ENCODE assay signal across 8 cellular contexts in the genomic region with DNA sequence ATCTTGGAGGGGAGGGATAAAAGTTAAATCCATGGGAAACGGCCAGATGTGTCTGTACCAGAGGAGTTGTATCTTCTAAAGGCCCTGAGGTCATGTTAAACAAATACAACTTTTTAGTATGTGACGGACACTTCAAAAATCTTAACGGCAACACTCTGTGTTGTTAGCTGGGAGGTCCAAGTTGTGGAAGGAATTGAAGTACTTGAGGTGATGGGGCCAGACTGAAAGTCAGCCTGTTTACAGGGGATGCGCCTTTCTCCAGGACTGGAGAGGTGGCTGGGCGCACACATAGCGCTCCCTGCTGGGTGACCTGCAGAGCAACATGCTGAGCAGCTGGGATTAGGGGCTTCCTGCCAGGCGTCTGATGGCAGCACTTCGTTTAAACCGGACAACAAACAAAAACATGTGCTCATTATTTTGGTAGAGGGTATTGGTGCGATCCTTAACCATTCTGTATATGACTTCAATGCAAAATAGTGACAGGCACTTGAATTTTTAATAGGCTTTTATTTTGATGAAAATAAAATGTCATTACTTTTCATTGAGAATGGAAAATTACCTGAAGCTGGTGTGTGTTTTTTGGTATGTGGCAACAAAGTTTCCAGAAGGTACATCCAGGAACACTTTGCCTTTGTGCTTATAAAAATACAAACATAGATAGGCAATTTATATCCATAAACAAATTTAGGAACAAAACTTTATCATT.
DNase-seq lines count a peak whose midpoint lies in the region; ATAC-seq and TF ChIP-seq lines count a peak whose summit lies in the region.

No MANE protein-coding gene starts in this region.

- peaks cover 10% of the 10 kb centered on the region for H3F3A ChIP-seq in SK-N-SH (replicated peaks; ENCODE audit: insufficient read depth)

- H2AFZ ChIP-seq in SK-N-SH (ENCODE audit: low read depth): no peak overlapping the region

- peak in 2 of 3 experiments; percentile 18 to 50 for DNase-seq in NCI-H1417 (lab: John Stamatoyannopoulos, UW)
- no peak for DNase-seq in NCI-H1417 treated with DMSO at 0.1 percent for 48 hours (lab: John Stamatoyannopoulos, UW)
- peak; percentile 81 for DNase-seq in SK-N-SH
- DNase-seq in ecto neural progenitor cell (ENCODE audit: low spot score): peak; percentile 78
- peak; percentile 85 for DNase-seq in medulla oblongata (ENCODE audit: extremely low spot score)
- DNase-seq in suprapubic skin (ENCODE audit: low spot score in 2 of 2): no peak

- H3K27ac ChIP-seq in SK-N-SH (ENCODE audit: low read depth in 2 of 2, low read length in 1 of 2): no peak overlapping the region
- no peak overlapping the region for H3K27ac ChIP-seq in suprapubic skin

- no peak for TF ChIP-seq POLR2A in suprapubic skin (IDR thresholded peaks at IDR 0.05)

- H3K4me1 ChIP-seq in SK-N-SH (ENCODE audit: control insufficient read depth in 1 of 2, insufficient read depth in 2 of 2, low read depth in 1 of 2, low read length in 1 of 2) (peaks cover 16 to 30% of the 10 kb centered on the region in 2 experiments; a peak in 3 of 4 replicates), suprapubic skin (peaks cover 11% of the 10 kb centered on the region)

- H4K20me1 ChIP-seq in SK-N-SH (ENCODE audit: insufficient read depth): no peaks in the 10 kb centered on the region

- POLR2A ChIA-PET in SK-N-SH (lab: Yijun Ruan, JAX): interaction anchor here (0.8 to 2.2 kb wide), 4 partner anchors 195 to 236 kb away, joined by 5 to 6 read pairs (median 5); a partner anchor contains a TSS

- TF ChIP-seq RAD21 in Ishikawa (IDR thresholded peaks at IDR 0.05; ENCODE audit: low read depth): peak; percentile 89
- TF ChIP-seq RAD21 in SK-N-SH (IDR thresholded peaks at IDR 0.05; ENCODE audit: low read length): peak; percentile 96

- ATAC-seq in GM21576 (IDR thresholded peaks at IDR 0.05; ENCODE audit: unreplicated experiment): peak; percentile 91

- H3K9me2 ChIP-seq in SK-N-SH: no peaks in the 10 kb centered on the region

- H3K36me3 ChIP-seq in SK-N-SH (replicated peaks in 1 of 2; ENCODE audit: control insufficient read depth in 1 of 2, insufficient read depth in 2 of 2, low read length in 1 of 2) (peaks cover 47 to 54% of the 10 kb centered on the region in 2 experiments), suprapubic skin (peaks cover 25% of the 10 kb centered on the region)

- H3K79me2 ChIP-seq in SK-N-SH (ENCODE audit: insufficient read depth): peaks cover 10% of the 10 kb centered on the region; the same call in 1 of the 2 replicates

- H3K4me3 ChIP-seq in SK-N-SH (ENCODE audit: low read depth in 2 of 2, low read length in 1 of 2) (peak overlapping the region in 1 of 2 experiments; percentile 26; a peak in 1 of 4 replicates), suprapubic skin (no peak overlapping the region)

- no peak overlapping the region for H3K4me2 ChIP-seq in SK-N-SH

- TF ChIP-seq CTCF in SK-N-SH (IDR thresholded peaks at IDR 0.05): peak; percentile 96
- TF ChIP-seq CTCF in suprapubic skin (IDR thresholded peaks at IDR 0.05): peak; percentile 27 to 64

- H3K9me3 ChIP-seq in SK-N-SH: no peaks in the 10 kb centered on the region
- no peaks in the 10 kb centered on the region for H3K9me3 ChIP-seq in suprapubic skin

- H3K27me3 ChIP-seq in SK-N-SH (ENCODE audit: insufficient read depth): no peaks in the 10 kb centered on the region
- H3K27me3 ChIP-seq in suprapubic skin: no peaks in the 10 kb centered on the region

- CTCF ChIA-PET in SK-N-SH (lab: Yijun Ruan, JAX): interaction anchor here (0.6 to 6.3 kb wide), 51 partner anchors 8 to 868 kb away, joined by 3 to 73 read pairs (median 5); a partner anchor contains a TSS

- 24% methylated on average over 10 of the region's 10 CpGs for WGBS in SK-N-SH (ENCODE audit: low lambda C conversion rate)
- 65% methylated on average over 10 of the region's 10 CpGs for WGBS in suprapubic skin

- TF ChIP-seq EP300 in Ishikawa (IDR thresholded peaks at IDR 0.05; ENCODE audit: borderline replicate concordance) (no peak), SK-N-SH (IDR thresholded peaks at IDR 0.05; ENCODE audit: borderline replicate concordance in 1 of 2, low read depth in 1 of 2, low read length in 1 of 2) (no peak), suprapubic skin (IDR thresholded peaks at IDR 0.05) (no peak)

- H3K9ac ChIP-seq in SK-N-SH: no peak overlapping the region

TF ChIP-seq in Ishikawa, 13 proteins besides CTCF, POLR2A, EP300 and RAD21:
- 0 out of 2 replicates have a peak, but pooled peaks have one; percentile 34 for TF ChIP-seq TEAD4 (IDR thresholded peaks at IDR 0.05)
- TF ChIP-seq, protein P1, sequence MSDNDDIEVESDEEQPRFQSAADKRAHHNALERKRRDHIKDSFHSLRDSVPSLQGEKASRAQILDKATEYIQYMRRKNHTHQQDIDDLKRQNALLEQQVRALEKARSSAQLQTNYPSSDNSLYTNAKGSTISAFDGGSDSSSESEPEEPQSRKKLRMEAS (IDR thresholded peaks at IDR 0.05): 0 out of 2 replicates have a peak, but pooled peaks have one; percentile 18
- TF ChIP-seq EGR1 (IDR thresholded peaks at IDR 0.05): no peak
- TF ChIP-seq TCF12 (IDR thresholded peaks at IDR 0.05; ENCODE audit: low read depth): 0 out of 2 replicates have a peak, but pooled peaks have one; percentile 16

TF ChIP-seq in SK-N-SH, 30 proteins besides CTCF, POLR2A, EP300 and RAD21:
- TF ChIP-seq NFIC (IDR thresholded peaks at IDR 0.05; ENCODE audit: borderline replicate concordance) (0 out of 2 replicates have a peak, but pooled peaks have one; percentile 4), RCOR1 (IDR thresholded peaks at IDR 0.05; ENCODE audit: low read length) (peak; percentile 46; the same call in 1 of the 2 replicates), TEAD4 (IDR thresholded peaks at IDR 0.05; ENCODE audit: borderline replicate concordance, insufficient read depth) (no peak), CHD2 (IDR thresholded peaks at IDR 0.05; ENCODE audit: low read length, partially characterized antibody) (no peak), SMC3 (IDR thresholded peaks at IDR 0.05; ENCODE audit: low read depth, low read length) (peak; percentile 96), SIN3A (IDR thresholded peaks at IDR 0.05; ENCODE audit: borderline replicate concordance, low read depth, low read length) (0 out of 2 replicates have a peak, but pooled peaks have one; percentile 64), TCF12 (IDR thresholded peaks at IDR 0.05) (peak; percentile 22; the same call in 1 of the 2 replicates), NRF1 (IDR thresholded peaks at IDR 0.05; ENCODE audit: low read depth, low read length) (0 out of 2 replicates have a peak, but pooled peaks have one; percentile 1), FOXJ3 (CRISPR knock-in tag; IDR thresholded peaks at IDR 0.05) (no peak)
- TF ChIP-seq, protein P2, sequence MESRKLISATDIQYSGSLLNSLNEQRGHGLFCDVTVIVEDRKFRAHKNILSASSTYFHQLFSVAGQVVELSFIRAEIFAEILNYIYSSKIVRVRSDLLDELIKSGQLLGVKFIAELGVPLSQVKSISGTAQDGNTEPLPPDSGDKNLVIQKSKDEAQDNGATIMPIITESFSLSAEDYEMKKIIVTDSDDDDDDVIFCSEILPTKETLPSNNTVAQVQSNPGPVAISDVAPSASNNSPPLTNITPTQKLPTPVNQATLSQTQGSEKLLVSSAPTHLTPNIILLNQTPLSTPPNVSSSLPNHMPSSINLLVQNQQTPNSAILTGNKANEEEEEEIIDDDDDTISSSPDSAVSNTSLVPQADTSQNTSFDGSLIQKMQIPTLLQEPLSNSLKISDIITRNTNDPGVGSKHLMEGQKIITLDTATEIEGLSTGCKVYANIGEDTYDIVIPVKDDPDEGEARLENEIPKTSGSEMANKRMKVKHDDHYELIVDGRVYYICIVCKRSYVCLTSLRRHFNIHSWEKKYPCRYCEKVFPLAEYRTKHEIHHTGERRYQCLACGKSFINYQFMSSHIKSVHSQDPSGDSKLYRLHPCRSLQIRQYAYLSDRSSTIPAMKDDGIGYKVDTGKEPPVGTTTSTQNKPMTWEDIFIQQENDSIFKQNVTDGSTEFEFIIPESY (IDR thresholded peaks at IDR 0.05; ENCODE audit: borderline replicate concordance, low read depth): no peak
- TF ChIP-seq, protein P1 (IDR thresholded peaks at IDR 0.05; ENCODE audit: low read depth): peak; percentile 68

Comparison
In these comparisons a context has a peak if more than half of its experiments do, and no peak if none do; other contexts are left out.
1. DNase-seq: peak in NCI-H1417 (2 of 3), SK-N-SH (single experiment), ecto neural progenitor cell (single experiment) and medulla oblongata (single experiment); none in NCI-H1417 treated with DMSO at 0.1 percent for 48 hours (single experiment) and suprapubic skin (0 of 2).